In genomic region chr2:113138428-113139322, GRCh38 we compare ENCODE assay signal across 8 cellular contexts. TPM values are rescaled to one million over a fixed set of nuclear protein-coding genes. Genes with fewer than 3 reads are reported as not detected.
DNase-seq lines count a peak whose midpoint lies in the region; ATAC-seq, FAIRE-seq and TF ChIP-seq lines count a peak whose summit lies in the region.

No MANE protein-coding gene starts in this region.

- H3K9ac ChIP-seq in OCI-LY3 (ENCODE audit: low read length) (peak overlapping the region; percentile 46), parathyroid adenoma (no peak overlapping the region)

- no peak for ATAC-seq in HG02970 (IDR thresholded peaks at IDR 0.05; ENCODE audit: low FRiP score, unreplicated experiment)

- H3K27me3 ChIP-seq in OCI-LY3 (ENCODE audit: low read depth, low read length), result no peaks in the 10 kb centered on the region
- no peaks in the 10 kb centered on the region for H3K27me3 ChIP-seq in parathyroid adenoma (ENCODE audit: control insufficient read depth, insufficient read depth, low read length)

- CTCF ChIA-PET in activated naive CD4-positive, alpha-beta T cell treated with anti-CD3 and anti-CD28 coated beads for 36 hours (lab: Charles Lee), result interaction anchor here (0.5 to 6.4 kb wide), 45 partner anchors 10 to 300 kb away, joined by 3 to 157 read pairs (median 5); partner anchors contain the start of gene PSD4

- peaks cover 29% of the 10 kb centered on the region for H3K4me1 Mint-ChIP-seq in activated naive CD4-positive, alpha-beta T cell treated with anti-CD3 and anti-CD28 coated beads for 36 hours (ENCODE audit: low read depth)

- in situ Hi-C loops in GM13976 (cut with MboI; ENCODE audit: low sequenced_read_pairs, unreplicated experiment), result no loop called here

- H3K9me3 ChIP-seq in OCI-LY3 (ENCODE audit: insufficient read depth, low read length) (no peaks in the 10 kb centered on the region), parathyroid adenoma (ENCODE audit: control insufficient read depth, low read length) (no peaks in the 10 kb centered on the region)

- FAIRE-seq in HTR-8/SVneo (lab: Jason Lieb, UNC), result no peak

- intact Hi-C loops in activated naive CD4-positive, alpha-beta T cell treated with anti-CD3 and anti-CD28 coated beads for 36 hours (cut with micrococcal nuclease), result loop anchor here (1.0 to 5.0 kb wide), 6 partner anchors 20 to 254 kb away; no protein-coding TSS in a partner anchor

- no peaks in the 10 kb centered on the region for H3K9me3 Mint-ChIP-seq in activated naive CD4-positive, alpha-beta T cell treated with anti-CD3 and anti-CD28 coated beads for 36 hours

- no peaks in the 10 kb centered on the region for H3K36me3 ChIP-seq in OCI-LY3 (replicated peaks; ENCODE audit: low read depth, low read length)
- H3K36me3 ChIP-seq in parathyroid adenoma (ENCODE audit: control insufficient read depth, insufficient read depth, low read length), result no peaks in the 10 kb centered on the region

- H3K27ac ChIP-seq in OCI-LY3 (ENCODE audit: low read length), result no peak overlapping the region
- H3K27ac ChIP-seq in parathyroid adenoma, result no peak overlapping the region

- H3K4me3 ChIP-seq in OCI-LY3 (ENCODE audit: low read length), result peak overlapping the region; percentile 64
- peak overlapping the region; percentile 28 for H3K4me3 ChIP-seq in parathyroid adenoma (ENCODE audit: low read depth, low read length)

- no peaks in the 10 kb centered on the region for H3K27me3 Mint-ChIP-seq in activated naive CD4-positive, alpha-beta T cell treated with anti-CD3 and anti-CD28 coated beads for 36 hours (ENCODE audit: low read depth)

- no peaks in the 10 kb centered on the region for H3K36me3 Mint-ChIP-seq in activated naive CD4-positive, alpha-beta T cell treated with anti-CD3 and anti-CD28 coated beads for 36 hours (ENCODE audit: low read depth)

- H3K27ac Mint-ChIP-seq in activated naive CD4-positive, alpha-beta T cell treated with anti-CD3 and anti-CD28 coated beads for 36 hours, result peak overlapping the region; percentile 30

- H3K4me2 ChIP-seq in OCI-LY3 (ENCODE audit: low read length) (peak overlapping the region; percentile 74), parathyroid adenoma (ENCODE audit: low read length) (no peak overlapping the region)

- H3K79me2 ChIP-seq in OCI-LY3 (ENCODE audit: low read length) (no peaks in the 10 kb centered on the region), parathyroid adenoma (no peaks in the 10 kb centered on the region)

- peaks cover 8% of the 10 kb centered on the region for H3K4me1 ChIP-seq in OCI-LY3 (ENCODE audit: low read length)
- peaks cover 9% of the 10 kb centered on the region for H3K4me1 ChIP-seq in parathyroid adenoma

- TF ChIP-seq CTCF in GM13976 (IDR thresholded peaks at IDR 0.05; ENCODE audit: borderline replicate concordance, control extremely low read depth, extremely low read depth, insufficient read depth, missing control alignments) (peak; percentile 54), OCI-LY3 (IDR thresholded peaks at IDR 0.05; ENCODE audit: low read depth, low read length) (peak; percentile 77), parathyroid adenoma (IDR thresholded peaks at IDR 0.05) (peak; percentile 88)

- peak overlapping the region; percentile 25 for H3K4me3 Mint-ChIP-seq in activated naive CD4-positive, alpha-beta T cell treated with anti-CD3 and anti-CD28 coated beads for 36 hours

- H4K20me1 ChIP-seq in OCI-LY3 (ENCODE audit: insufficient read depth, low read length), result no peaks in the 10 kb centered on the region

- H2AFZ ChIP-seq in OCI-LY3 (ENCODE audit: low read depth, low read length), result peak overlapping the region; percentile 86
- peak overlapping the region; percentile 73 for H2AFZ ChIP-seq in parathyroid adenoma

- DNase-seq in Ammon's horn (ENCODE audit: low spot score), result peak; percentile 70
- peak; percentile 68 for DNase-seq in GM13976 (ENCODE audit: low spot score)
- peak; percentile 71 for DNase-seq in HTR-8/SVneo (ENCODE audit: insufficient read length, low spot score)
- DNase-seq in activated naive CD4-positive, alpha-beta T cell treated with anti-CD3 and anti-CD28 coated beads for 36 hours, result peak; percentile 65
- DNase-seq in germinal center (ENCODE audit: low spot score), result peak; percentile 74

RNA-seq across cellular contexts. Expression of gene IL1RN, which starts 11.3 kb away (rescaled TPM):
- 1 to 10 TPM in 1 of 2 experiments, under 1 TPM in 1; 0.77 to 1.2 TPM for total RNA-seq in activated naive CD4-positive, alpha-beta T cell treated with anti-CD3 and anti-CD28 coated beads for 36 hours

RNA-seq across cellular contexts. Expression of gene PSD4, which starts 35.1 kb away (rescaled TPM):
- total RNA-seq in activated naive CD4-positive, alpha-beta T cell treated with anti-CD3 and anti-CD28 coated beads for 36 hours, result 10 to 100 TPM; 85.9 to 87.4 TPM
